ENCODE assay signal across 9 cellular contexts in the genomic region with DNA sequence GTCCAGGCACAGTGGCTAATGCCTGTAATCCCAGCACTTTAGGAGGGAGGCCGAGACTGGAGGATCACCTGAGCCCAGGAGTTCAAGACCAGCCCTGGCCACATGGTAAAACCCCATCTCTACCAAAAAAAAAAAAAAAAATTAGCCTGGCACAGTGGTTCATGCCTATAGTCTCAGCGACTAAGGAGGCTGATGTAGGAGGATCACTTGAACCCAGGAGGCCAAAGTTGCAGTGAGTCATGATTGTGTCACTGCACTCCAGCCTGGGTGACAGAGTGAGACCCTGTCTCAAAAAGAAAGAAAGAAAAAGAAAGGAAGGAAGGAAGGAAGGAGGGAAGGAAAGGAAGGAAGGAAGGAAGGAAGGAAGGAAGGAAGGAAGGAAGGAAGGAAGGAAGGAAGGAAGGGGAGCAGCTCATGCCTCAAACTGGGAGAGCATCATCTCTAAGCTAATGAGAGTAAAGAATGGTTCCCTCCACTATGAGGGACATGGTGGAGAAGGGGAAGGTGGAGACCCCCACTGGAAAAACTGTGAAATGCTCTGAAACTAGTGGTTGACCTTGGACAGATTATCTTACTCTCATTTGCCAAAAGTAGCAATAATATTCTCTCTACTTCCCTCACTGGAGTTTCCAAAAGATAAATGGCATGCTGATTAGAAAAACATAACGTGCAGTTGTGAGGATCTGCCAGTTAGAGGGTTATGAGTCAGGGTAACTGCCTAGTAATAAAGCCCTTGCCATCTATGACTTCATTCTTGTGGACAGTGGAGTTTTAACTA. TPM values are rescaled to one million over a fixed set of nuclear protein-coding genes. Genes with fewer than 3 reads are reported as not detected.
DNase-seq lines count a peak whose midpoint lies in the region; ATAC-seq and TF ChIP-seq lines count a peak whose summit lies in the region.
"Had no signal": no experiment of that assay in that cellular context is flagged by ENCODE, and none has a peak within 500 bp of the region (broad histone marks: within the 10 kb centered on the region; RNA-seq: fewer than 3 reads in every experiment).

No MANE protein-coding gene starts in this region.

- H3K9me3 Mint-ChIP-seq in Calu3 (ENCODE audit: low read depth, unreplicated experiment): no peaks in the 10 kb centered on the region

- ATAC-seq in HG02610 (IDR thresholded peaks at IDR 0.05; ENCODE audit: unreplicated experiment): peak; percentile 66
- ATAC-seq in GM21737 (IDR thresholded peaks at IDR 0.05; ENCODE audit: unreplicated experiment): no peak

- TF ChIP-seq CTCF in GM12865 (IDR thresholded peaks at IDR 0.05; ENCODE audit: insufficient read depth, low read depth, low read length, missing control alignments) (peak; percentile 51), kidney epithelial cell (IDR thresholded peaks at IDR 0.05; ENCODE audit: insufficient read depth, low read length, poor library complexity, severe bottlenecking) (peak; percentile 7), Calu3 (IDR thresholded peaks at IDR 0.05; ENCODE audit: unreplicated experiment) (no peak)

- no peaks in the 10 kb centered on the region for H3K4me1 Mint-ChIP-seq in Calu3 (ENCODE audit: low read depth, unreplicated experiment)

- H3K4me3 ChIP-seq in GM12865 (ENCODE audit: low read depth, low read length): no peak overlapping the region
- H3K4me3 ChIP-seq in kidney epithelial cell (ENCODE audit: low read depth, low read length): no peak overlapping the region
- H3K4me3 ChIP-seq: SJCRH30 had no signal

- CTCF ChIA-PET in Calu3 (lab: Charles Lee): interaction anchor here (0.7 to 1.0 kb wide), 3 partner anchors 15 to 305 kb away, joined by 3 to 6 read pairs (median 3); no protein-coding TSS in a partner anchor

- no peaks in the 10 kb centered on the region for H3K36me3 Mint-ChIP-seq in Calu3 (ENCODE audit: insufficient read depth, unreplicated experiment)

- peaks cover 49% of the 10 kb centered on the region for H3K27me3 Mint-ChIP-seq in Calu3 (ENCODE audit: unreplicated experiment)

- intact Hi-C loops in Calu3 (cut with micrococcal nuclease; ENCODE audit: unreplicated experiment): loop anchor here (1.0 to 10.0 kb wide), 2 partner anchors 219 to 306 kb away; no protein-coding TSS in a partner anchor

- H3K27me3 ChIP-seq in kidney epithelial cell (ENCODE audit: control insufficient read depth, insufficient read depth, low read length): no peaks in the 10 kb centered on the region

- DNase-seq in GM12865 (ENCODE audit: low read depth) (peak; percentile 67), SW480 (ENCODE audit: low spot score) (peak; percentile 6), kidney epithelial cell (ENCODE audit: low read depth) (no peak), NCI-H1436 treated with DMSO at 0.1 percent for 48 hours (lab: John Stamatoyannopoulos, UW) (no peak), Calu3 (no peak), NCI-H1048 (lab: John Stamatoyannopoulos, UW) (no peak)

- no peak overlapping the region for H3K27ac Mint-ChIP-seq in Calu3 (ENCODE audit: unreplicated experiment)

- BruUV-seq in Calu3 (replicated peaks; lab: Mats Ljungman, UMichigan): no TSS peak

- H3K36me3 ChIP-seq in kidney epithelial cell (ENCODE audit: control insufficient read depth, insufficient read depth, low read length): no peaks in the 10 kb centered on the region
- H3K36me3 ChIP-seq: SJCRH30 had no signal

- no peak overlapping the region for H3K4me3 Mint-ChIP-seq in Calu3 (ENCODE audit: low read depth, unreplicated experiment)

RNA-seq across cellular contexts. Expression of a gene that starts 16.8 kb away (rescaled TPM):
- total RNA-seq in kidney epithelial cell: 0.17 TPM in 1 of 2 replicates, not detected in the other
- not detected in 2 replicates for total RNA-seq in Calu3 (2022)
- total RNA-seq: SJCRH30 had no signal

RNA-seq across cellular contexts. Expression of a gene that starts 37.6 kb away (rescaled TPM):
- not detected in 2 replicates for total RNA-seq in kidney epithelial cell
- total RNA-seq in Calu3 (2022): not detected in 2 replicates
- total RNA-seq: SJCRH30 had no signal

RNA-seq across cellular contexts. Expression of a gene that starts 46.1 kb away (rescaled TPM):
- total RNA-seq in kidney epithelial cell (15.8 and 17.5 TPM in 2 replicates), Calu3 (2022) (3.1 and 7.3 TPM in 2 replicates)
- total RNA-seq: SJCRH30 had no signal

RNA-seq across cellular contexts. Expression of a gene that starts 46.6 kb away (rescaled TPM):
- total RNA-seq in kidney epithelial cell (13.3 and 18.9 TPM in 2 replicates), Calu3 (2022) (1.5 and 6.1 TPM in 2 replicates)
- total RNA-seq: SJCRH30 had no signal

Comparison
In these comparisons a context has a peak if more than half of its experiments do, and no peak if none do; other contexts are left out.
1. DNase-seq: peak in GM12865 (single experiment) and SW480 (single experiment); none in kidney epithelial cell (single experiment), NCI-H1436 treated with DMSO at 0.1 percent for 48 hours (single experiment), Calu3 (single experiment) and NCI-H1048 (single experiment).